In the genomic region with DNA sequence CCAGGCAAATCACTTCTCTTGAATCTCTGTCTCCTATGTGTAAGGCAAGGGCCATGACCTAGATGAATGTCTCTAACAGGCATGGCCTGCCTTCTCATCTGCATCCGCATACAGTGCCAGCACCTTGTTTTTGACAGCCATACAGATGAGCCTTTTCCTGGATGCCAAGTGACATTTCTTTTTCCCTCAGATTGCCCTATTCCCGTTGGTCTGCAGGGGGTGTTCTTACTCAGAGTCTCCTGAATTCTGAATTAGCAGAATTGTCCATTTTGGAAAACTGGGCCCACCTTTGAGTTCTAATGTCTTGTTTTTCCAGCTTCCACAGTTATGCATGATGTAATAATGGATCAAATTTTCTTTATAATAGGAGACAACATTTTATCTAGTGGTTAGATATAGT, we compare ENCODE assay signal across 1 cellular context.
TF ChIP-seq lines count a peak whose summit lies in the region.

No MANE protein-coding gene starts in this region.

TF ChIP-seq in liver, 16 proteins besides CTCF, POLR2A, EP300 and RAD21:
- TF ChIP-seq RXRA (IDR thresholded peaks at IDR 0.05) (no peak), HNF4G (IDR thresholded peaks at IDR 0.05) (no peak), TAF1 (conservative IDR thresholded peaks at IDR 0.05) (no peak), JUND (IDR thresholded peaks at IDR 0.05) (no peak), SP1 (IDR thresholded peaks at IDR 0.05) (no peak), GABPA (IDR thresholded peaks at IDR 0.05 in 1 of 2, conservative IDR thresholded peaks at IDR 0.05 in 1 of 2) (no peak), EGR1 (IDR thresholded peaks at IDR 0.05; ENCODE audit: low read depth in 2 of 2) (no peak)
- TF ChIP-seq, protein P1, sequence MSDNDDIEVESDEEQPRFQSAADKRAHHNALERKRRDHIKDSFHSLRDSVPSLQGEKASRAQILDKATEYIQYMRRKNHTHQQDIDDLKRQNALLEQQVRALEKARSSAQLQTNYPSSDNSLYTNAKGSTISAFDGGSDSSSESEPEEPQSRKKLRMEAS (IDR thresholded peaks at IDR 0.05) = no peak
